Comparison of ENCODE assay signal across 13 cellular contexts in the genomic region with DNA sequence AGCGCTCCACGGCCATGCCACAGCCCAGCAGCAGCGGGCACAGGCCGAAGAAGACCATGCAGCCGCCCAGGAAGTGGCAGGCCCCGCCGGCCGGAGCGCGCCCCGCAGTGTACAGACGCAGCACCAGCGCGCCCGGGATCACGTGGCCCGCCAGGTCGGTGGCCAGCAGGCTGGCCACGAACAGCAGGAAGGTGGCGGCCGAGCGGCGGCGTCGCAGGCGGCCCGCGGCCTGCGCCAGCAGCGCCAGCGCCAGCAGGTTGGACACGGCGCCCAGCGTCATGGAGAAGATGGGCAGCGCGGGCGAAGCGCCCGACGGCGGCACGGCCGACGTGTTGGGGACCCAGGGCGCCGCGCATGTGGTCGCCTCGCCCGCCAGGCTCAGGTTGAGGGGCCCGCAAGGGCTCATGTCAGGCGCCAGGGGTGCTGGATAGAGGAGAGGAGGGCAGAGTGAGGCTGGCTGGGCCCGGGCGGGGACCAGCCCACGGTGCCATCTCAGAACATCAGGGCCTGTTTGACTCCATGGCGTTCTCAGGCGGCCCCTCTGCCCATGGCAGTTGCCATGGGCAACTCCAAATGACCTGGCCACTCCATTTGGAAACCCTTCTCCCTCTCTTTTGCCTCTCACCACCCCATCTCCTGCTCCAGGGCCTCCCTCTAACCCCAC. TPM values are rescaled to one million over a fixed set of nuclear protein-coding genes. Genes with fewer than 3 reads are reported as not detected.
DNase-seq lines count a peak whose midpoint lies in the region; ATAC-seq and TF ChIP-seq lines count a peak whose summit lies in the region.
"Had no signal": no experiment of that assay in that cellular context is flagged by ENCODE, and none has a peak within 500 bp of the region (broad histone marks: within the 10 kb centered on the region; RNA-seq: fewer than 3 reads in every experiment).

No MANE protein-coding gene starts in this region.

- H3K79me1 ChIP-seq in trophoblast cell (ENCODE audit: low read length): no peaks in the 10 kb centered on the region

- H4K91ac ChIP-seq in trophoblast cell (ENCODE audit: low read depth, low read length): no peak overlapping the region

- H2BK5ac ChIP-seq in trophoblast cell (ENCODE audit: low read depth, low read length, poor library complexity): no peak overlapping the region

- no peak overlapping the region for H3K14ac ChIP-seq in trophoblast cell (ENCODE audit: low read length)

- no peaks in the 10 kb centered on the region for H3K79me2 ChIP-seq in trophoblast cell (ENCODE audit: control insufficient read depth, insufficient read depth, low read length, poor library complexity)

- H3K9ac ChIP-seq in trophoblast cell (ENCODE audit: low read length): no peak overlapping the region

- H2AFZ ChIP-seq in trophoblast cell (ENCODE audit: insufficient read depth, low read length, poor library complexity): no peak overlapping the region

- no peak overlapping the region for H3K4me3 ChIP-seq in epithelial cell of esophagus (ENCODE audit: low read length)
- H3K4me3 ChIP-seq in trophoblast cell (ENCODE audit: low read depth, low read length): no peak overlapping the region
- H3K4me3 ChIP-seq in aorta (ENCODE audit: low read length in 2 of 2): no peak overlapping the region
- peak overlapping the region in 1 of 2 donors; percentile 20 for H3K4me3 ChIP-seq in vagina
- H3K4me3 ChIP-seq: HAP-1 had no signal

- H4K8ac ChIP-seq in trophoblast cell (ENCODE audit: low read depth, low read length): no peak overlapping the region

- ATAC-seq in aorta (ENCODE audit: low FRiP score) (no peak), GM18498 (IDR thresholded peaks at IDR 0.05; ENCODE audit: unreplicated experiment) (no peak)
- ATAC-seq: activated CD8-positive, alpha-beta T cell treated with anti-CD3 and anti-CD28 coated beads for 36 hours had no signal

- no peak for TF ChIP-seq POLR2A in vagina (IDR thresholded peaks at IDR 0.05)

- H3K27me3 ChIP-seq in trophoblast cell (ENCODE audit: insufficient read depth, low read length) (no peaks in the 10 kb centered on the region), aorta (ENCODE audit: control insufficient read depth in 1 of 2, insufficient read depth in 2 of 2, low read length in 1 of 2) (no peaks in the 10 kb centered on the region), vagina (no peaks in the 10 kb centered on the region)

- H3K4me1 ChIP-seq in trophoblast cell (ENCODE audit: control insufficient read depth in 1 of 2, insufficient read depth in 2 of 2, low read length in 2 of 2) (peaks cover 0 to 8% of the 10 kb centered on the region in 2 experiments), aorta (ENCODE audit: control insufficient read depth in 1 of 2, insufficient read depth in 2 of 2, low read length in 2 of 2) (no peaks in the 10 kb centered on the region), vagina (peaks cover 51% of the 10 kb centered on the region)

- intact Hi-C loops in aorta (cut with DNase I): loop anchor here (5.0 to 10.0 kb wide), 3 partner anchors 119 to 327 kb away; no protein-coding TSS in a partner anchor
- intact Hi-C loops in vagina (cut with DNase I): loop anchor here (5.0 to 10.0 kb wide), 3 partner anchors 37 to 329 kb away; no protein-coding TSS in a partner anchor

- H3K23ac ChIP-seq in trophoblast cell (ENCODE audit: low read length): no peak overlapping the region

- H3K9me3 ChIP-seq in trophoblast cell (ENCODE audit: insufficient read depth, low read depth, low read length): peaks cover 2% of the 10 kb centered on the region
- no peaks in the 10 kb centered on the region for H3K9me3 ChIP-seq in aorta (ENCODE audit: control insufficient read depth, low read length)
- no peaks in the 10 kb centered on the region for H3K9me3 ChIP-seq in vagina
- H3K9me3 ChIP-seq: HAP-1 had no signal

- H2AK5ac ChIP-seq in trophoblast cell (ENCODE audit: low read length): no peak overlapping the region

- H3K4ac ChIP-seq in trophoblast cell (ENCODE audit: low read depth, low read length): no peak overlapping the region

- no peak overlapping the region for H3K4me2 ChIP-seq in trophoblast cell (ENCODE audit: low read length)

- H3K27ac ChIP-seq in trophoblast cell (ENCODE audit: low read depth, low read length) (no peak overlapping the region), aorta (ENCODE audit: low read depth in 1 of 2, low read length in 2 of 2) (no peak overlapping the region), vagina (no peak overlapping the region)

- no peak overlapping the region for H3K18ac ChIP-seq in trophoblast cell (ENCODE audit: low read length)

- H3K36me3 ChIP-seq in trophoblast cell (ENCODE audit: control insufficient read depth in 1 of 2, insufficient read depth in 2 of 2, low read length in 2 of 2) (peaks cover 19 to 21% of the 10 kb centered on the region in 2 experiments), aorta (ENCODE audit: control insufficient read depth in 1 of 2, insufficient read depth in 2 of 2, low read length in 1 of 2) (peaks cover 0 to 4% of the 10 kb centered on the region in 2 donors), vagina (peaks cover 0 to 23% of the 10 kb centered on the region in 2 donors)

- peak; percentile 83 for DNase-seq in DMS53 (lab: John Stamatoyannopoulos, UW)
- DNase-seq in HuH-7.5 (ENCODE audit: low spot score): peak; percentile 28
- DNase-seq in epithelial cell of esophagus (ENCODE audit: low read depth): peak; percentile 23
- DNase-seq in trophoblast cell: peak; percentile 66 to 71
- no peak for DNase-seq in aorta
- no peak for DNase-seq in vagina (ENCODE audit: extremely low spot score in 2 of 2)
- DNase-seq: activated CD8-positive, alpha-beta T cell treated with anti-CD3 and anti-CD28 coated beads for 36 hours; EL; NCI-H446; stimulated activated CD4-positive, alpha-beta T cell treated with anti-CD3 and anti-CD28 coated beads, Interleukin-4, amount 100 ng/mL, for 24 hours had no signal

- no peak for TF ChIP-seq CTCF in epithelial cell of esophagus (IDR thresholded peaks at IDR 0.05; ENCODE audit: insufficient read depth, low read depth, low read length, missing control alignments)
- no peak for TF ChIP-seq CTCF in vagina (IDR thresholded peaks at IDR 0.05)

- H2BK120ac ChIP-seq in trophoblast cell (ENCODE audit: insufficient read depth, low read length, poor library complexity): no peak overlapping the region

- H4K12ac ChIP-seq in trophoblast cell (ENCODE audit: low read depth, low read length): no peak overlapping the region

- H2BK12ac ChIP-seq in trophoblast cell (ENCODE audit: low read length): no peak overlapping the region

- no CpG with 5 or more reads among the region's 57 CpGs for WGBS in trophoblast cell (ENCODE audit: extremely low coverage, insufficient coverage, insufficient read length)
- 14 to 15% methylated on average over 54 to 57 of the region's 57 CpGs for WGBS in aorta, 2 donors

RNA-seq across cellular contexts. Expression of a gene that starts 1.1 kb away (rescaled TPM):
- 0.05 TPM in 1 of 2 replicates, not detected in the other for polyA plus RNA-seq in trophoblast cell (2013)
- total RNA-seq in aorta: 1 to 10 TPM; 2.3 to 4.4 TPM
- not detected for polyA plus RNA-seq in aorta
- total RNA-seq in vagina: not detected
- total RNA-seq: SK-MEL-5 had no signal

RNA-seq across cellular contexts. Expression of a gene that starts 21.9 kb away (rescaled TPM):
- 67.2 and 69.0 TPM in 2 replicates for polyA plus RNA-seq in trophoblast cell (2013)
- total RNA-seq in aorta (10 to 100 TPM; 42.3 to 53.0 TPM), vagina (81.0 TPM)
- polyA plus RNA-seq in aorta: 100 to 1,000 TPM in 1 of 2 donors, 10 to 100 TPM in 1; 55.8 to 117 TPM

RNA-seq across cellular contexts. Expression of a gene that starts 40.9 kb away (rescaled TPM):
- polyA plus RNA-seq in trophoblast cell (2013): 20.5 and 22.9 TPM in 2 replicates
- 100 to 1,000 TPM; 106 to 112 TPM for total RNA-seq in aorta
- 10 to 100 TPM; 38.7 to 68.1 TPM for polyA plus RNA-seq in aorta
- 72.7 TPM for total RNA-seq in vagina

RNA-seq across cellular contexts. Expression of a gene that starts 44.1 kb away (rescaled TPM):
- 61.8 and 62.4 TPM in 2 replicates for polyA plus RNA-seq in trophoblast cell (2013)
- 10 to 100 TPM; 58.0 to 95.8 TPM for total RNA-seq in aorta
- 10 to 100 TPM; 34.8 to 44.3 TPM for polyA plus RNA-seq in aorta
- total RNA-seq in vagina: 164 TPM

RNA-seq across cellular contexts. Expression of a gene that starts 54.9 kb away (rescaled TPM):
- polyA plus RNA-seq in trophoblast cell (2013): 80.7 and 85.8 TPM in 2 replicates
- total RNA-seq in aorta (10 to 100 TPM; 45.0 to 49.5 TPM), vagina (81.8 TPM)
- polyA plus RNA-seq in aorta: 10 to 100 TPM; 28.5 to 98.7 TPM

Comparison
In these comparisons a context has a peak if more than half of its experiments do, and no peak if none do; other contexts are left out.
1. DNase-seq: peak in DMS53 (single experiment), HuH-7.5 (single experiment), epithelial cell of esophagus (single experiment) and trophoblast cell (2 of 2); none in aorta (0 of 2) and vagina (0 of 2).